In genomic region chr6:40819182-40819834, GRCh38 we compare ENCODE assay signal across 18 cellular contexts.
DNase-seq lines count a peak whose midpoint lies in the region; ATAC-seq and TF ChIP-seq lines count a peak whose summit lies in the region.
"Had no signal": no experiment of that assay in that cellular context is flagged by ENCODE, and none has a peak within 500 bp of the region (broad histone marks: within the 10 kb centered on the region; RNA-seq: fewer than 3 reads in every experiment).

No MANE protein-coding gene starts in this region.

- no peak for DNase-seq in activated naive CD4-positive, alpha-beta T cell treated with anti-CD3 and anti-CD28 coated beads, Interleukin-2, amount 50 U/mL, for 72 hours (ENCODE audit: low spot score in 2 of 2)
- DNase-seq in activated naive CD4-positive, alpha-beta T cell treated with Interleukin-2 at 50 U/mL for 16 hours, result no peak
- DNase-seq in NCI-H2029 treated with DMSO at 0.1 percent for 48 hours (lab: John Stamatoyannopoulos, UW), result peak; percentile 79
- peak; percentile 74 for DNase-seq in left lobe of liver (ENCODE audit: low spot score)
- DNase-seq in upper lobe of right lung, result peak; percentile 74
- no peak for DNase-seq in activated effector memory CD4-positive, alpha-beta T cell treated with anti-CD3 and anti-CD28 coated beads, Interleukin-2, amount 50 U/mL, for 16 hours
- DNase-seq: activated CD4-positive, CD25-positive, alpha-beta regulatory T cell treated with anti-CD3 and anti-CD28 coated beads, Interleukin-2, amount 50 U/mL, for 72 hours; activated CD8-positive, alpha-beta memory T cell treated with anti-CD3 and anti-CD28 coated beads, Interleukin-2, amount 50 U/mL, for 4 hours; activated gamma-delta T cell; CD8-positive, alpha-beta memory T cell; cerebellar nuclear complex; effector CD4-positive, alpha-beta T cell; NCI-H1694 had no signal

- H3K9me3 Mint-ChIP-seq in activated naive CD4-positive, alpha-beta T cell treated with anti-CD3 and anti-CD28 coated beads, Interleukin-2, amount 50 U/mL, for 72 hours, result no peaks in the 10 kb centered on the region
- H3K9me3 Mint-ChIP-seq: CD8-positive, alpha-beta memory T cell; neural progenitor cell had no signal

- intact Hi-C loops in upper lobe of right lung (cut with DNase I), result no loop called here

- H3K4me1 ChIP-seq in upper lobe of right lung, result no peaks in the 10 kb centered on the region
- H3K4me1 ChIP-seq: ascending aorta, gastroesophageal sphincter, neural progenitor cell had no signal

- H3K27ac ChIP-seq in upper lobe of right lung, result no peak overlapping the region
- H3K27ac ChIP-seq: ascending aorta, gastroesophageal sphincter, neural progenitor cell had no signal

- H3K27me3 ChIP-seq in upper lobe of right lung, result no peaks in the 10 kb centered on the region
- H3K27me3 ChIP-seq: ascending aorta, neural progenitor cell had no signal

- peak overlapping the region; percentile 48 to 61 for H3K27ac Mint-ChIP-seq in activated naive CD4-positive, alpha-beta T cell treated with anti-CD3 and anti-CD28 coated beads, Interleukin-2, amount 50 U/mL, for 72 hours
- H3K27ac Mint-ChIP-seq: CD8-positive, alpha-beta memory T cell; neural progenitor cell had no signal

- no peaks in the 10 kb centered on the region for H3K36me3 ChIP-seq in upper lobe of right lung
- H3K36me3 ChIP-seq: ascending aorta, gastroesophageal sphincter, neural progenitor cell had no signal

- ATAC-seq in activated naive CD4-positive, alpha-beta T cell treated with anti-CD3 and anti-CD28 coated beads, Interleukin-2, amount 50 U/mL, for 72 hours, result peak in 1 of 2 donors; percentile 24
- ATAC-seq in left lobe of liver (peak; percentile 88), upper lobe of right lung (peak; percentile 83), GM21737 (IDR thresholded peaks at IDR 0.05; ENCODE audit: unreplicated experiment) (no peak)
- ATAC-seq: esophagus mucosa, gastroesophageal sphincter had no signal

- H3K4me3 ChIP-seq in upper lobe of right lung, result no peak overlapping the region
- H3K4me3 ChIP-seq: ascending aorta, gastroesophageal sphincter, neural progenitor cell had no signal

- H3K36me3 Mint-ChIP-seq in activated naive CD4-positive, alpha-beta T cell treated with anti-CD3 and anti-CD28 coated beads, Interleukin-2, amount 50 U/mL, for 72 hours, result no peaks in the 10 kb centered on the region
- H3K36me3 Mint-ChIP-seq: CD8-positive, alpha-beta memory T cell; neural progenitor cell had no signal

- no peaks in the 10 kb centered on the region for H3K9me3 ChIP-seq in upper lobe of right lung
- H3K9me3 ChIP-seq: ascending aorta, gastroesophageal sphincter had no signal

- TF ChIP-seq CTCF in upper lobe of right lung (IDR thresholded peaks at IDR 0.05), result no peak

Comparison
In these comparisons a context has a peak if more than half of its experiments do, and no peak if none do; other contexts are left out.
1. DNase-seq: peak in NCI-H2029 treated with DMSO at 0.1 percent for 48 hours (single experiment), left lobe of liver (single experiment) and upper lobe of right lung (single experiment); none in activated naive CD4-positive, alpha-beta T cell treated with anti-CD3 and anti-CD28 coated beads, Interleukin-2, amount 50 U/mL, for 72 hours (0 of 2), activated naive CD4-positive, alpha-beta T cell treated with Interleukin-2 at 50 U/mL for 16 hours (single experiment) and activated effector memory CD4-positive, alpha-beta T cell treated with anti-CD3 and anti-CD28 coated beads, Interleukin-2, amount 50 U/mL, for 16 hours (single experiment).